8 cellular contexts compared by ENCODE assay signal in the genomic region with DNA sequence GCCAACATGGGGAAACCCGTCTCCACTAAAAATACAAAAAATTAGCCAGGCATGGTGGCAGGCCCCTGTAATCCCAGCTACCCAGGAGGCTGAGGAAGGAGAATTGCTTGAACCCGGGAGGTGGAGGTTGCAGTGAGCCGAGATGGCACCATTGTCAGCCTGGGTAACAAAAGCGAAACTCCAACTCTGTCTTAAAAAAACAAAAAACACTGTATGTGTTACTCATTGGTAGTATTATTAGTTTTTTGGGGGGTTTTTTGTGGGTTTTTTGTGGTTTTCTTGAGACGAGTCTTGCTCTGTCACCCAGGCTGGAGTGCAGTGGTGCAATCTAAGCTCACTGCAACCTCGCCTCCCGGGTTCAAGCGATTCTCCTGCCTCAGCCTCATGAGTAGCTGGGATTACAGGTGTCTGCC.
DNase-seq lines count a peak whose midpoint lies in the region; ATAC-seq and TF ChIP-seq lines count a peak whose summit lies in the region.
"Not testable (repeated sequence)": the region's sequence is repeated elsewhere in the genome, so short reads cannot be mapped to it uniquely, and the experiment has no call there.

No MANE protein-coding gene starts in this region.

- H2AFZ ChIP-seq in SU-DHL-6 (ENCODE audit: low read depth, low read length, severe bottlenecking) = not testable (repeated sequence)

- not testable (repeated sequence) for H3K9me2 ChIP-seq in SU-DHL-6 (replicated peaks; ENCODE audit: insufficient read depth, low read length)

- peak; percentile 70 for ATAC-seq in GM19023 (IDR thresholded peaks at IDR 0.05; ENCODE audit: unreplicated experiment)
- peak; percentile 52 for ATAC-seq in GM21526 (IDR thresholded peaks at IDR 0.05; ENCODE audit: low FRiP score, unreplicated experiment)
- peak; percentile 54 for ATAC-seq in HG02943 (IDR thresholded peaks at IDR 0.05; ENCODE audit: low read depth, unreplicated experiment)
- ATAC-seq in HG03457 (IDR thresholded peaks at IDR 0.05; ENCODE audit: unreplicated experiment) = peak; percentile 43

- H3K79me2 ChIP-seq in SU-DHL-6 (ENCODE audit: insufficient read depth, low read length) = peaks cover 71% of the 10 kb centered on the region

- not testable (repeated sequence) for TF ChIP-seq CTCF in SU-DHL-6 (IDR thresholded peaks at IDR 0.05; ENCODE audit: insufficient read depth, low read length, poor library complexity, severe bottlenecking)

- H3F3A ChIP-seq in SU-DHL-6 (ENCODE audit: insufficient read depth) = peaks cover 46% of the 10 kb centered on the region

- peaks cover 18% of the 10 kb centered on the region for H3K36me3 ChIP-seq in SU-DHL-6 (ENCODE audit: low read length)

- H3K27ac ChIP-seq in SU-DHL-6 (ENCODE audit: low read depth, low read length) = peak overlapping the region; percentile 75

- H3K4me3 ChIP-seq in GM08714 (ENCODE audit: low read length) = peak overlapping the region; percentile 54; the same call in 1 of the 2 replicates
- H3K4me3 ChIP-seq in SU-DHL-6 (ENCODE audit: insufficient read depth, low read length, poor library complexity, severe bottlenecking) = peak overlapping the region; percentile 33

- not testable (repeated sequence) for H4K20me1 ChIP-seq in SU-DHL-6 (ENCODE audit: low read depth, low read length)

- H3K9me3 ChIP-seq in SU-DHL-6 (ENCODE audit: insufficient read depth, low read length) = not testable (repeated sequence)

- DNase-seq in activated naive CD4-positive, alpha-beta T cell treated with Interleukin-2 at 50 U/mL for 16 hours = peak; percentile 56
- peak; percentile 5 to 9 for DNase-seq in stimulated activated CD4-positive, alpha-beta T cell treated with anti-CD3 and anti-CD28 coated beads, Interleukin-4, amount 100 ng/mL, for 4 hours

- H3K9ac ChIP-seq in SU-DHL-6 (ENCODE audit: low read length) = peak overlapping the region; percentile 28; the same call in 1 of the 2 replicates

- peak overlapping the region; percentile 50 for H3K4me2 ChIP-seq in SU-DHL-6 (ENCODE audit: low read depth, low read length, poor library complexity, severe bottlenecking)

- H3K27me3 ChIP-seq in SU-DHL-6 (ENCODE audit: low read length) = not testable (repeated sequence)

Comparison
In these comparisons a context has a peak if more than half of its experiments do, and no peak if none do; other contexts are left out.
1. Peak in every context shown above with its lines: DNase-seq, ATAC-seq, H3K4me3 ChIP-seq and H3K27ac ChIP-seq.